Comparison of ENCODE assay signal across 8 cellular contexts in genomic region chrX:1453951-1454785, GRCh38. TPM values are rescaled to one million over a fixed set of nuclear protein-coding genes. Genes with fewer than 3 reads are reported as not detected.
DNase-seq lines count a peak whose midpoint lies in the region; ATAC-seq and TF ChIP-seq lines count a peak whose summit lies in the region.

No MANE protein-coding gene starts in this region.

- H3K4me3 ChIP-seq in ACC112 (ENCODE audit: low read depth, low read length), result peak overlapping the region; percentile 63; the same call in 1 of the 2 replicates
- H3K4me3 ChIP-seq in mucosa of descending colon, result no peak overlapping the region

- H3K9me3 ChIP-seq in mucosa of descending colon, result no peaks in the 10 kb centered on the region

- peaks cover 36% of the 10 kb centered on the region for H3K36me3 Mint-ChIP-seq in effector memory CD8-positive, alpha-beta T cell (ENCODE audit: insufficient read depth)

- no peak overlapping the region for H3K27ac ChIP-seq in ACC112 (ENCODE audit: low read depth, low read length)

- H3K9me3 Mint-ChIP-seq in effector memory CD8-positive, alpha-beta T cell, result peaks cover 3% of the 10 kb centered on the region in 2 donors

- H3K79me2 ChIP-seq in ACC112 (ENCODE audit: control insufficient read depth, insufficient read depth, low read length, unreplicated experiment), result peaks cover 33% of the 10 kb centered on the region

- H3K36me3 ChIP-seq in ACC112 (ENCODE audit: insufficient read depth, low read length), result peaks cover 10% of the 10 kb centered on the region; the same call in 1 of the 2 replicates
- no peaks in the 10 kb centered on the region for H3K36me3 ChIP-seq in mucosa of descending colon (ENCODE audit: low read depth)

- intact Hi-C loops in mucosa of descending colon (cut with DNase I, micrococcal nuclease), result no loop called here

- H3K4me1 ChIP-seq in ACC112 (ENCODE audit: control insufficient read depth, insufficient read depth, low read length, unreplicated experiment), result peaks cover 11% of the 10 kb centered on the region
- H3K4me1 ChIP-seq in mucosa of descending colon (ENCODE audit: low read depth), result peaks cover 9% of the 10 kb centered on the region

- H3K4me3 Mint-ChIP-seq in effector memory CD8-positive, alpha-beta T cell, result peak overlapping the region; percentile 22 to 42

- H3K27me3 Mint-ChIP-seq in effector memory CD8-positive, alpha-beta T cell, result no peaks in the 10 kb centered on the region

- H2AFZ ChIP-seq in ACC112 (ENCODE audit: low read length, unreplicated experiment), result no peak overlapping the region

- ATAC-seq in GM19324 (IDR thresholded peaks at IDR 0.05; ENCODE audit: low FRiP score, unreplicated experiment) (peak; percentile 28), HG03520 (IDR thresholded peaks at IDR 0.05; ENCODE audit: unreplicated experiment) (peak; percentile 45), mucosa of descending colon (peak; percentile 53)
- peak; percentile 42 for ATAC-seq in effector memory CD8-positive, alpha-beta T cell (replicated peaks)

- peak; percentile 94 for TF ChIP-seq CTCF in mucosa of descending colon (IDR thresholded peaks at IDR 0.05)

- H3K27ac Mint-ChIP-seq in effector memory CD8-positive, alpha-beta T cell, result peak overlapping the region; percentile 48 to 62

- DNase-seq in activated CD4-positive, alpha-beta T cell treated with anti-CD3 and anti-CD28 coated beads, Interleukin-2, amount 50 U/mL, for 1 hour, result peak; percentile 94
- DNase-seq in effector memory CD8-positive, alpha-beta T cell, result peak; percentile 91 to 98 (median 94)
- peak; percentile 90 to 95 (median 91) for DNase-seq in mucosa of descending colon
- peak; percentile 82 to 92 for DNase-seq in stimulated activated CD8-positive, alpha-beta memory T cell treated with anti-CD3 and anti-CD28 coated beads, Interleukin-7, amount 100 ng/mL, for 1 hour (ENCODE audit: low read depth in 2 of 2)
- DNase-seq in DMS153 (lab: John Stamatoyannopoulos, UW), result no peak

- peaks cover 25 to 32% of the 10 kb centered on the region in 2 donors for H3K4me1 Mint-ChIP-seq in effector memory CD8-positive, alpha-beta T cell (ENCODE audit: low read depth in 2 of 2)

- H3K27me3 ChIP-seq in ACC112 (ENCODE audit: insufficient read depth, low read length), result peaks cover 37% of the 10 kb centered on the region

RNA-seq across cellular contexts. Expression of gene ASMTL, which starts 1.5 kb away (rescaled TPM):
- 10 to 100 TPM; 15.6 to 32.0 (median 18.8) TPM for total RNA-seq in mucosa of descending colon
